Comparison of ENCODE assay signal across 20 cellular contexts in genomic region chr4:113375964-113376666, GRCh38.
DNase-seq lines count a peak whose midpoint lies in the region; ATAC-seq and TF ChIP-seq lines count a peak whose summit lies in the region.
"Had no signal": no experiment of that assay in that cellular context is flagged by ENCODE, and none has a peak within 500 bp of the region (broad histone marks: within the 10 kb centered on the region; RNA-seq: fewer than 3 reads in every experiment).

No MANE protein-coding gene starts in this region.

- no peak for TF ChIP-seq POLR2A in heart left ventricle (IDR thresholded peaks at IDR 0.05)

- intact Hi-C loops in Right ventricle myocardium superior (cut with DNase I), result no loop called here
- intact Hi-C loops in cardiac septum (cut with DNase I), result no loop called here
- intact Hi-C loops in heart left ventricle (cut with DNase I), result no loop called here
- intact Hi-C loops in left ventricle myocardium inferior (cut with micrococcal nuclease), result no loop called here

- H3K4me3 ChIP-seq in heart left ventricle (no peak overlapping the region), left ventricle myocardium inferior (no peak overlapping the region)
- H3K4me3 ChIP-seq: BLaER1, GM12878, GM23248 had no signal

- ATAC-seq in Right ventricle myocardium superior (ENCODE audit: poor library complexity), result peak; percentile 59
- ATAC-seq in heart left ventricle, result peak; percentile 22 to 68 (median 60)
- no peak for ATAC-seq in left lobe of liver
- ATAC-seq: CD8-positive, alpha-beta T cell; GM12878 had no signal

- H3K36me3 ChIP-seq in heart left ventricle (peaks cover 0 to 72% (median 8%) of the 10 kb centered on the region in 9 donors), left ventricle myocardium inferior (peaks cover 39% of the 10 kb centered on the region)
- H3K36me3 ChIP-seq: BLaER1 had no signal

- H3K27me3 ChIP-seq in heart left ventricle (no peaks in the 10 kb centered on the region), left ventricle myocardium inferior (ENCODE audit: low read depth) (no peaks in the 10 kb centered on the region)
- H3K27me3 ChIP-seq: BLaER1 had no signal

- H3K4me1 ChIP-seq in heart left ventricle (peaks cover 0 to 12% (median 0%) of the 10 kb centered on the region in 12 donors), left ventricle myocardium inferior (peaks cover 9% of the 10 kb centered on the region)
- H3K4me1 ChIP-seq: BLaER1, Caco-2 had no signal

- H3K9me3 ChIP-seq in heart left ventricle (no peaks in the 10 kb centered on the region), left ventricle myocardium inferior (replicated peaks) (no peaks in the 10 kb centered on the region)
- H3K9me3 ChIP-seq: BLaER1, Caco-2 had no signal

- TF ChIP-seq CTCF in heart left ventricle (IDR thresholded peaks at IDR 0.05), result no peak
- no peak for TF ChIP-seq CTCF in left ventricle myocardium inferior (IDR thresholded peaks at IDR 0.05; ENCODE audit: borderline replicate concordance)

- no peak for DNase-seq in Right ventricle myocardium superior
- no peak for DNase-seq in cardiac septum (ENCODE audit: low spot score)
- DNase-seq in heart left ventricle, result no peak
- no peak for DNase-seq in left ventricle myocardium inferior
- DNase-seq in NCI-H2029 treated with DMSO at 0.1 percent for 48 hours (lab: John Stamatoyannopoulos, UW), result no peak
- no peak for DNase-seq in left lobe of liver (ENCODE audit: low spot score)
- no peak for DNase-seq in superior temporal gyrus (ENCODE audit: extremely low spot score)
- DNase-seq: Caco-2; CD4-positive, CD25-positive, alpha-beta regulatory T cell; CD8-positive, alpha-beta T cell; DMS 273 treated with DMSO at 0.1 percent for 48 hours; DMS79; EL; GDM1; GM23248; H7; HCEC 1CT had no signal

- H3K27ac ChIP-seq in heart left ventricle (peak overlapping the region in 6 of 12 donors; percentile 0 to 49 (median 32)), left ventricle myocardium inferior (replicated peaks) (peak overlapping the region; percentile 52)
- H3K27ac ChIP-seq: BLaER1, C4-2B, GM23248 had no signal

- WGBS in heart left ventricle, 4 donors, result 47 to 73% (median 58%) methylated on average over 1 of the region's 1 CpG
